ENCODE assay signal across 14 cellular contexts in genomic region chr14:50688875-50689274, GRCh38.
"Had no signal": no experiment of that assay in that cellular context is flagged by ENCODE, and none has a peak within 500 bp of the region (broad histone marks: within the 10 kb centered on the region; RNA-seq: fewer than 3 reads in every experiment).

No MANE protein-coding gene starts in this region.

- H3K27ac ChIP-seq: adrenal gland, esophagus squamous epithelium, pancreas, sigmoid colon, stomach, thoracic aorta had no signal

- H3K27me3 ChIP-seq: adrenal gland, esophagus squamous epithelium, pancreas, sigmoid colon, stomach had no signal

- H3K4me3 ChIP-seq: adrenal gland, esophagus squamous epithelium, lung, pancreas, sigmoid colon, stomach, thoracic aorta had no signal

- H3K9me3 ChIP-seq: adrenal gland, esophagus squamous epithelium, pancreas had no signal

- H3K4me1 ChIP-seq: adrenal gland, esophagus squamous epithelium, pancreas, sigmoid colon, stomach had no signal

- DNase-seq: activated CD4-positive, alpha-beta memory T cell treated with anti-CD3 and anti-CD28 coated beads, Interleukin-2, amount 10 ng/mL, durations not matched to agents 7 days and 5 days; activated T-cell treated with anti-CD3 and anti-CD28 coated beads, Interleukin-2, amount 50 U/mL, for 24 hours; adrenal gland; esophagus squamous epithelium; naive B cell; pancreas; sigmoid colon; stimulated activated CD4-positive, alpha-beta T cell treated with anti-CD3 and anti-CD28 coated beads, Interleukin-1b, Interleukin-23, amount 100 ng/mL, for 48 hours; stomach; T-cell; T-helper 9 cell had no signal

- H3K36me3 ChIP-seq: adrenal gland, esophagus squamous epithelium, pancreas, sigmoid colon, stomach, thoracic aorta had no signal

- ATAC-seq: T-cell had no signal

- FAIRE-seq: colon, pancreas had no signal
